ENCODE assay signal across 1 cellular context in the genomic region with DNA sequence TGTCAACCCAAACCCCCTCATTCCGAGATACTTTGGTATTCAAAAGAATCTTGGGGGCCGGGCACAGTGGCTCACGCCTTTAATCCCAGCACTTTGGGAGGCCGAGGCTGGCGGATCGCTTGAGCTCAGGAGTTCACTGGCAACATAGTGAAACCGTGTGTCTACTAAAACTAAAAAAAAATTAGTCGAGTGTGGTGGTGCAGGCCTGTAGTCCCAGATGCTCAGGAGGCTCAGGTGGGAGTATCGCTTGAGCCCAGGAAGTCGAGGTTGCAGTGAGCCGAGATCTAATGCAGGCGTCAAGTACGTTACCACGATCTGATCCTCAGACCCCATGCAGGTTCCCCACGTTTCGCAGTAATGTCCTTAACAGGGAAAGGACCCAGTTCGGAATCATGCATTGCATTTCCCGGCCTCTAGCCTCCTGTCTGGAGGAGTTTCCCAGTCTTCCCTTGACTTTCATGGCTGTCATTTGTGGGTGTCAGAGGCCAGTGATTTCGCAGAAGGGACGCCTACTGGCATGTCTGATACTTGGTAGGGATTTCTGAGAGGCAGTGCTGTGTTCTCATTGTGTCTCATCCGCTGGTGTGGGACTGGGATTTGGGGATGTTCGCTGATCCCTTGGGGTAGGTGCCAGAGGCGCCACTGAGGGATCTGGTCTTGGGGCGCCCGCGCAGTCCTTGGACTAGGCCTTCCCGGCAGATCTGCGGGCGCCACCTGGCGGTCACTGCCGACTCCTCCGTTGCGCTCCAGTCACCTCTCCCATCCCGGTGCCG.
A peak's percentile ranks its signal among the peaks of the same experiment; 100 is the strongest.
TF ChIP-seq lines count a peak whose summit lies in the region.

No MANE protein-coding gene starts in this region.

TF ChIP-seq in HEK293, 187 proteins besides CTCF, POLR2A, EP300 and RAD21 (continued from another document and continues in another):
- TF ChIP-seq, protein P1, sequence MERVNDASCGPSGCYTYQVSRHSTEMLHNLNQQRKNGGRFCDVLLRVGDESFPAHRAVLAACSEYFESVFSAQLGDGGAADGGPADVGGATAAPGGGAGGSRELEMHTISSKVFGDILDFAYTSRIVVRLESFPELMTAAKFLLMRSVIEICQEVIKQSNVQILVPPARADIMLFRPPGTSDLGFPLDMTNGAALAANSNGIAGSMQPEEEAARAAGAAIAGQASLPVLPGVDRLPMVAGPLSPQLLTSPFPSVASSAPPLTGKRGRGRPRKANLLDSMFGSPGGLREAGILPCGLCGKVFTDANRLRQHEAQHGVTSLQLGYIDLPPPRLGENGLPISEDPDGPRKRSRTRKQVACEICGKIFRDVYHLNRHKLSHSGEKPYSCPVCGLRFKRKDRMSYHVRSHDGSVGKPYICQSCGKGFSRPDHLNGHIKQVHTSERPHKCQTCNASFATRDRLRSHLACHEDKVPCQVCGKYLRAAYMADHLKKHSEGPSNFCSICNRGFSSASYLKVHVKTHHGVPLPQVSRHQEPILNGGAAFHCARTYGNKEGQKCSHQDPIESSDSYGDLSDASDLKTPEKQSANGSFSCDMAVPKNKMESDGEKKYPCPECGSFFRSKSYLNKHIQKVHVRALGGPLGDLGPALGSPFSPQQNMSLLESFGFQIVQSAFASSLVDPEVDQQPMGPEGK (tag by site-specific recombination; IDR thresholded peaks at IDR 0.05): peak; percentile 80
- no peak for TF ChIP-seq ZNF174 (tag by site-specific recombination; IDR thresholded peaks at IDR 0.05)
- peak; percentile 75 for TF ChIP-seq ZNF624 (tag by site-specific recombination; IDR thresholded peaks at IDR 0.05)
- peak; percentile 77 for TF ChIP-seq ZBTB8A (tag by site-specific recombination; IDR thresholded peaks at IDR 0.05)
- TF ChIP-seq ZBTB48 (tag by site-specific recombination; IDR thresholded peaks at IDR 0.05): peak; percentile 100
- TF ChIP-seq ZFP3 (tag by site-specific recombination; IDR thresholded peaks at IDR 0.05; ENCODE audit: low read depth): no peak
- TF ChIP-seq ZNF223 (tag by site-specific recombination; IDR thresholded peaks at IDR 0.05): peak; percentile 98
- peak; percentile 58 for TF ChIP-seq ZNF629 (tag by site-specific recombination; IDR thresholded peaks at IDR 0.05)
- TF ChIP-seq, protein P2, sequence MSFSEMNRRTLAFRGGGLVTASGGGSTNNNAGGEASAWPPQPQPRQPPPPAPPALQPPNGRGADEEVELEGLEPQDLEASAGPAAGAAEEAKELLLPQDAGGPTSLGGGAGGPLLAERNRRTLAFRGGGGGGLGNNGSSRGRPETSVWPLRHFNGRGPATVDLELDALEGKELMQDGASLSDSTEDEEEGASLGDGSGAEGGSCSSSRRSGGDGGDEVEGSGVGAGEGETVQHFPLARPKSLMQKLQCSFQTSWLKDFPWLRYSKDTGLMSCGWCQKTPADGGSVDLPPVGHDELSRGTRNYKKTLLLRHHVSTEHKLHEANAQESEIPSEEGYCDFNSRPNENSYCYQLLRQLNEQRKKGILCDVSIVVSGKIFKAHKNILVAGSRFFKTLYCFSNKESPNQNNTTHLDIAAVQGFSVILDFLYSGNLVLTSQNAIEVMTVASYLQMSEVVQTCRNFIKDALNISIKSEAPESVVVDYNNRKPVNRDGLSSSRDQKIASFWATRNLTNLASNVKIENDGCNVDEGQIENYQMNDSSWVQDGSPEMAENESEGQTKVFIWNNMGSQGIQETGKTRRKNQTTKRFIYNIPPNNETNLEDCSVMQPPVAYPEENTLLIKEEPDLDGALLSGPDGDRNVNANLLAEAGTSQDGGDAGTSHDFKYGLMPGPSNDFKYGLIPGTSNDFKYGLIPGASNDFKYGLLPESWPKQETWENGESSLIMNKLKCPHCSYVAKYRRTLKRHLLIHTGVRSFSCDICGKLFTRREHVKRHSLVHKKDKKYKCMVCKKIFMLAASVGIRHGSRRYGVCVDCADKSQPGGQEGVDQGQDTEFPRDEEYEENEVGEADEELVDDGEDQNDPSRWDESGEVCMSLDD (tag by site-specific recombination; IDR thresholded peaks at IDR 0.05): peak; percentile 100
- peak; percentile 3 for TF ChIP-seq ZNF529 (tag by site-specific recombination; IDR thresholded peaks at IDR 0.05; ENCODE audit: insufficient replicate concordance)
- TF ChIP-seq, protein P3, sequence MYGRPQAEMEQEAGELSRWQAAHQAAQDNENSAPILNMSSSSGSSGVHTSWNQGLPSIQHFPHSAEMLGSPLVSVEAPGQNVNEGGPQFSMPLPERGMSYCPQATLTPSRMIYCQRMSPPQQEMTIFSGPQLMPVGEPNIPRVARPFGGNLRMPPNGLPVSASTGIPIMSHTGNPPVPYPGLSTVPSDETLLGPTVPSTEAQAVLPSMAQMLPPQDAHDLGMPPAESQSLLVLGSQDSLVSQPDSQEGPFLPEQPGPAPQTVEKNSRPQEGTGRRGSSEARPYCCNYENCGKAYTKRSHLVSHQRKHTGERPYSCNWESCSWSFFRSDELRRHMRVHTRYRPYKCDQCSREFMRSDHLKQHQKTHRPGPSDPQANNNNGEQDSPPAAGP (tag by site-specific recombination; IDR thresholded peaks at IDR 0.05): peak; percentile 85
- TF ChIP-seq ZNF654 (tag by site-specific recombination; IDR thresholded peaks at IDR 0.05; ENCODE audit: low read depth): peak; percentile 70
- TF ChIP-seq, protein P4, sequence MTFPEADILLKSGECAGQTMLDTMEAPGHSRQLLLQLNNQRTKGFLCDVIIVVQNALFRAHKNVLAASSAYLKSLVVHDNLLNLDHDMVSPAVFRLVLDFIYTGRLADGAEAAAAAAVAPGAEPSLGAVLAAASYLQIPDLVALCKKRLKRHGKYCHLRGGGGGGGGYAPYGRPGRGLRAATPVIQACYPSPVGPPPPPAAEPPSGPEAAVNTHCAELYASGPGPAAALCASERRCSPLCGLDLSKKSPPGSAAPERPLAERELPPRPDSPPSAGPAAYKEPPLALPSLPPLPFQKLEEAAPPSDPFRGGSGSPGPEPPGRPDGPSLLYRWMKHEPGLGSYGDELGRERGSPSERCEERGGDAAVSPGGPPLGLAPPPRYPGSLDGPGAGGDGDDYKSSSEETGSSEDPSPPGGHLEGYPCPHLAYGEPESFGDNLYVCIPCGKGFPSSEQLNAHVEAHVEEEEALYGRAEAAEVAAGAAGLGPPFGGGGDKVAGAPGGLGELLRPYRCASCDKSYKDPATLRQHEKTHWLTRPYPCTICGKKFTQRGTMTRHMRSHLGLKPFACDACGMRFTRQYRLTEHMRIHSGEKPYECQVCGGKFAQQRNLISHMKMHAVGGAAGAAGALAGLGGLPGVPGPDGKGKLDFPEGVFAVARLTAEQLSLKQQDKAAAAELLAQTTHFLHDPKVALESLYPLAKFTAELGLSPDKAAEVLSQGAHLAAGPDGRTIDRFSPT (tag by site-specific recombination; IDR thresholded peaks at IDR 0.05): no peak
- peak; percentile 77 for TF ChIP-seq ZEB2 (tag by site-specific recombination; IDR thresholded peaks at IDR 0.05)
- no peak for TF ChIP-seq ZNF521 (tag by site-specific recombination; IDR thresholded peaks at IDR 0.05)
- TF ChIP-seq, protein P5, sequence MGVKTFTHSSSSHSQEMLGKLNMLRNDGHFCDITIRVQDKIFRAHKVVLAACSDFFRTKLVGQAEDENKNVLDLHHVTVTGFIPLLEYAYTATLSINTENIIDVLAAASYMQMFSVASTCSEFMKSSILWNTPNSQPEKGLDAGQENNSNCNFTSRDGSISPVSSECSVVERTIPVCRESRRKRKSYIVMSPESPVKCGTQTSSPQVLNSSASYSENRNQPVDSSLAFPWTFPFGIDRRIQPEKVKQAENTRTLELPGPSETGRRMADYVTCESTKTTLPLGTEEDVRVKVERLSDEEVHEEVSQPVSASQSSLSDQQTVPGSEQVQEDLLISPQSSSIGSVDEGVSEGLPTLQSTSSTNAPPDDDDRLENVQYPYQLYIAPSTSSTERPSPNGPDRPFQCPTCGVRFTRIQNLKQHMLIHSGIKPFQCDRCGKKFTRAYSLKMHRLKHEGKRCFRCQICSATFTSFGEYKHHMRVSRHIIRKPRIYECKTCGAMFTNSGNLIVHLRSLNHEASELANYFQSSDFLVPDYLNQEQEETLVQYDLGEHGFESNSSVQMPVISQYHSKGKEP (tag by site-specific recombination; IDR thresholded peaks at IDR 0.05): peak; percentile 58; the same call in 1 of the 2 replicates
- TF ChIP-seq, protein P6, sequence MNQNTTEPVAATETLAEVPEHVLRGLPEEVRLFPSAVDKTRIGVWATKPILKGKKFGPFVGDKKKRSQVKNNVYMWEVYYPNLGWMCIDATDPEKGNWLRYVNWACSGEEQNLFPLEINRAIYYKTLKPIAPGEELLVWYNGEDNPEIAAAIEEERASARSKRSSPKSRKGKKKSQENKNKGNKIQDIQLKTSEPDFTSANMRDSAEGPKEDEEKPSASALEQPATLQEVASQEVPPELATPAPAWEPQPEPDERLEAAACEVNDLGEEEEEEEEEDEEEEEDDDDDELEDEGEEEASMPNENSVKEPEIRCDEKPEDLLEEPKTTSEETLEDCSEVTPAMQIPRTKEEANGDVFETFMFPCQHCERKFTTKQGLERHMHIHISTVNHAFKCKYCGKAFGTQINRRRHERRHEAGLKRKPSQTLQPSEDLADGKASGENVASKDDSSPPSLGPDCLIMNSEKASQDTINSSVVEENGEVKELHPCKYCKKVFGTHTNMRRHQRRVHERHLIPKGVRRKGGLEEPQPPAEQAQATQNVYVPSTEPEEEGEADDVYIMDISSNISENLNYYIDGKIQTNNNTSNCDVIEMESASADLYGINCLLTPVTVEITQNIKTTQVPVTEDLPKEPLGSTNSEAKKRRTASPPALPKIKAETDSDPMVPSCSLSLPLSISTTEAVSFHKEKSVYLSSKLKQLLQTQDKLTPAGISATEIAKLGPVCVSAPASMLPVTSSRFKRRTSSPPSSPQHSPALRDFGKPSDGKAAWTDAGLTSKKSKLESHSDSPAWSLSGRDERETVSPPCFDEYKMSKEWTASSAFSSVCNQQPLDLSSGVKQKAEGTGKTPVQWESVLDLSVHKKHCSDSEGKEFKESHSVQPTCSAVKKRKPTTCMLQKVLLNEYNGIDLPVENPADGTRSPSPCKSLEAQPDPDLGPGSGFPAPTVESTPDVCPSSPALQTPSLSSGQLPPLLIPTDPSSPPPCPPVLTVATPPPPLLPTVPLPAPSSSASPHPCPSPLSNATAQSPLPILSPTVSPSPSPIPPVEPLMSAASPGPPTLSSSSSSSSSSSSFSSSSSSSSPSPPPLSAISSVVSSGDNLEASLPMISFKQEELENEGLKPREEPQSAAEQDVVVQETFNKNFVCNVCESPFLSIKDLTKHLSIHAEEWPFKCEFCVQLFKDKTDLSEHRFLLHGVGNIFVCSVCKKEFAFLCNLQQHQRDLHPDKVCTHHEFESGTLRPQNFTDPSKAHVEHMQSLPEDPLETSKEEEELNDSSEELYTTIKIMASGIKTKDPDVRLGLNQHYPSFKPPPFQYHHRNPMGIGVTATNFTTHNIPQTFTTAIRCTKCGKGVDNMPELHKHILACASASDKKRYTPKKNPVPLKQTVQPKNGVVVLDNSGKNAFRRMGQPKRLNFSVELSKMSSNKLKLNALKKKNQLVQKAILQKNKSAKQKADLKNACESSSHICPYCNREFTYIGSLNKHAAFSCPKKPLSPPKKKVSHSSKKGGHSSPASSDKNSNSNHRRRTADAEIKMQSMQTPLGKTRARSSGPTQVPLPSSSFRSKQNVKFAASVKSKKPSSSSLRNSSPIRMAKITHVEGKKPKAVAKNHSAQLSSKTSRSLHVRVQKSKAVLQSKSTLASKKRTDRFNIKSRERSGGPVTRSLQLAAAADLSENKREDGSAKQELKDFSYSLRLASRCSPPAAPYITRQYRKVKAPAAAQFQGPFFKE (tag by site-specific recombination; IDR thresholded peaks at IDR 0.05; ENCODE audit: borderline replicate concordance): no peak
- TF ChIP-seq ZNF169 (tag by site-specific recombination; IDR thresholded peaks at IDR 0.05): no peak
- TF ChIP-seq ZBTB20 (tag by site-specific recombination; IDR thresholded peaks at IDR 0.05): peak; percentile 45; the same call in 1 of the 2 replicates
- TF ChIP-seq ZNF184 (tag by site-specific recombination; IDR thresholded peaks at IDR 0.05): no peak
- TF ChIP-seq ZNF10 (tag by site-specific recombination; IDR thresholded peaks at IDR 0.05): 0 out of 2 replicates have a peak, but pooled peaks have one; percentile 34
- TF ChIP-seq, protein P7, sequence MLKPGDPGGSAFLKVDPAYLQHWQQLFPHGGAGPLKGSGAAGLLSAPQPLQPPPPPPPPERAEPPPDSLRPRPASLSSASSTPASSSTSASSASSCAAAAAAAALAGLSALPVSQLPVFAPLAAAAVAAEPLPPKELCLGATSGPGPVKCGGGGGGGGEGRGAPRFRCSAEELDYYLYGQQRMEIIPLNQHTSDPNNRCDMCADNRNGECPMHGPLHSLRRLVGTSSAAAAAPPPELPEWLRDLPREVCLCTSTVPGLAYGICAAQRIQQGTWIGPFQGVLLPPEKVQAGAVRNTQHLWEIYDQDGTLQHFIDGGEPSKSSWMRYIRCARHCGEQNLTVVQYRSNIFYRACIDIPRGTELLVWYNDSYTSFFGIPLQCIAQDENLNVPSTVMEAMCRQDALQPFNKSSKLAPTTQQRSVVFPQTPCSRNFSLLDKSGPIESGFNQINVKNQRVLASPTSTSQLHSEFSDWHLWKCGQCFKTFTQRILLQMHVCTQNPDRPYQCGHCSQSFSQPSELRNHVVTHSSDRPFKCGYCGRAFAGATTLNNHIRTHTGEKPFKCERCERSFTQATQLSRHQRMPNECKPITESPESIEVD (tag by site-specific recombination; IDR thresholded peaks at IDR 0.05): no peak
- peak; percentile 79 for TF ChIP-seq SP7 (tag by site-specific recombination; IDR thresholded peaks at IDR 0.05)
- peak; percentile 95 for TF ChIP-seq ZBTB17 (tag by site-specific recombination; IDR thresholded peaks at IDR 0.05)
- no peak for TF ChIP-seq GLI4 (tag by site-specific recombination; IDR thresholded peaks at IDR 0.05)
- TF ChIP-seq, protein P8, sequence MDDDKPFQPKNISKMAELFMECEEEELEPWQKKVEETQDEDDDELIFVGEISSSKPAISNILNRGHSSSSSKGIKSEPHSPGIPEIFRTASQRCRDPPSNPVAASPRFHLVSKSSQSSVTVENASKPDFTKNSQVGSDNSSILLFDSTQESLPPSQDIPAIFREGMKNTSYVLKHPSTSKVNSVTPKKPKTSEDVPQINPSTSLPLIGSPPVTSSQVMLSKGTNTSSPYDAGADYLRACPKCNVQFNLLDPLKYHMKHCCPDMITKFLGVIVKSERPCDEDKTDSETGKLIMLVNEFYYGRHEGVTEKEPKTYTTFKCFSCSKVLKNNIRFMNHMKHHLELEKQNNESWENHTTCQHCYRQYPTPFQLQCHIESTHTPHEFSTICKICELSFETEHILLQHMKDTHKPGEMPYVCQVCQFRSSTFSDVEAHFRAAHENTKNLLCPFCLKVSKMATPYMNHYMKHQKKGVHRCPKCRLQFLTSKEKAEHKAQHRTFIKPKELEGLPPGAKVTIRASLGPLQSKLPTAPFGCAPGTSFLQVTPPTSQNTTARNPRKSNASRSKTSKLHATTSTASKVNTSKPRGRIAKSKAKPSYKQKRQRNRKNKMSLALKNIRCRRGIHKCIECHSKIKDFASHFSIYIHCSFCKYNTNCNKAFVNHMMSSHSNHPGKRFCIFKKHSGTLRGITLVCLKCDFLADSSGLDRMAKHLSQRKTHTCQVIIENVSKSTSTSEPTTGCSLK (tag by site-specific recombination; IDR thresholded peaks at IDR 0.05): no peak
- no peak for TF ChIP-seq RBAK (tag by site-specific recombination; IDR thresholded peaks at IDR 0.05)
- TF ChIP-seq ZNF350 (tag by site-specific recombination; IDR thresholded peaks at IDR 0.05): no peak
- no peak for TF ChIP-seq ZNF175 (tag by site-specific recombination; IDR thresholded peaks at IDR 0.05)
- peak; percentile 58; the same call in 1 of the 2 replicates for TF ChIP-seq ZBTB7A (tag by site-specific recombination; IDR thresholded peaks at IDR 0.05; ENCODE audit: low read depth)
- TF ChIP-seq KLF1 (tag by site-specific recombination; IDR thresholded peaks at IDR 0.05): 0 out of 2 replicates have a peak, but pooled peaks have one; percentile 18
- TF ChIP-seq ZNF561 (tag by site-specific recombination; IDR thresholded peaks at IDR 0.05; ENCODE audit: borderline replicate concordance): peak; percentile 66
- peak; percentile 62; the same call in 1 of the 2 replicates for TF ChIP-seq KLF16 (tag by site-specific recombination; IDR thresholded peaks at IDR 0.05)
- TF ChIP-seq TCF7L2 (IDR thresholded peaks at IDR 0.05; ENCODE audit: borderline replicate concordance, low read depth, low read length): no peak
- TF ChIP-seq YY2 (tag by site-specific recombination; IDR thresholded peaks at IDR 0.05): no peak
- TF ChIP-seq ZNF596 (tag by site-specific recombination; IDR thresholded peaks at IDR 0.05): no peak
